In genomic region chr15:40439461-40440299, GRCh38 we compare ENCODE assay signal across 8 cellular contexts. TPM values are rescaled to one million over a fixed set of nuclear protein-coding genes. Genes with fewer than 3 reads are reported as not detected.
DNase-seq lines count a peak whose midpoint lies in the region; ATAC-seq and TF ChIP-seq lines count a peak whose summit lies in the region.

No MANE protein-coding gene starts in this region.

- no peaks in the 10 kb centered on the region for H3K36me3 Mint-ChIP-seq in activated naive CD4-positive, alpha-beta T cell treated with anti-CD3 and anti-CD28 coated beads for 36 hours (ENCODE audit: low read depth)
- H3K36me3 Mint-ChIP-seq in brain (no peaks in the 10 kb centered on the region), immature natural killer cell (no peaks in the 10 kb centered on the region)

- H3K4me1 Mint-ChIP-seq in activated naive CD4-positive, alpha-beta T cell treated with anti-CD3 and anti-CD28 coated beads for 36 hours (ENCODE audit: low read depth) = peaks cover 55% of the 10 kb centered on the region
- H3K4me1 Mint-ChIP-seq in brain (peaks cover 69% of the 10 kb centered on the region), immature natural killer cell (peaks cover 47 to 51% of the 10 kb centered on the region in 2 donors)

- H3K27me3 Mint-ChIP-seq in activated naive CD4-positive, alpha-beta T cell treated with anti-CD3 and anti-CD28 coated beads for 36 hours (ENCODE audit: low read depth) = peaks cover 40% of the 10 kb centered on the region
- H3K27me3 Mint-ChIP-seq in brain (peaks cover 73% of the 10 kb centered on the region), immature natural killer cell (ENCODE audit: low read depth in 3 of 3) (peaks cover 9 to 21% (median 13%) of the 10 kb centered on the region in 3 donors)

- H3K9me2 ChIP-seq in PC-3 (replicated peaks; ENCODE audit: low read length) = no peaks in the 10 kb centered on the region

- ATAC-seq in PC-3 = peak; percentile 33
- ATAC-seq in HG03520 (IDR thresholded peaks at IDR 0.05; ENCODE audit: unreplicated experiment) = no peak

- peak overlapping the region; percentile 88 for H3K4me3 Mint-ChIP-seq in activated naive CD4-positive, alpha-beta T cell treated with anti-CD3 and anti-CD28 coated beads for 36 hours
- H3K4me3 Mint-ChIP-seq in brain = peak overlapping the region; percentile 94 to 97 (median 95)
- H3K4me3 Mint-ChIP-seq in immature natural killer cell = peak overlapping the region; percentile 84 to 93 (median 86)

- peak overlapping the region; percentile 50; the same call in 1 of the 2 replicates for H3K9ac ChIP-seq in PC-3 (ENCODE audit: low read length)
- H3K9ac ChIP-seq in smooth muscle cell (ENCODE audit: low read depth) = no peak overlapping the region

- peak overlapping the region; percentile 75 for H2AFZ ChIP-seq in PC-3 (ENCODE audit: low read length)
- H2AFZ ChIP-seq in smooth muscle cell (ENCODE audit: low read depth) = peak overlapping the region; percentile 62

- H4K20me1 ChIP-seq in PC-3 (ENCODE audit: low read length) (peaks cover 26% of the 10 kb centered on the region), smooth muscle cell (ENCODE audit: low read depth) (peaks cover 31% of the 10 kb centered on the region)

- peak; percentile 36 for DNase-seq in activated naive CD4-positive, alpha-beta T cell treated with anti-CD3 and anti-CD28 coated beads for 36 hours
- DNase-seq in activated naive CD4-positive, alpha-beta T cell treated with anti-CD3 and anti-CD28 coated beads, Interleukin-2, amount 50 U/mL, for 16 hours = no peak
- DNase-seq in PC-3 (peak; percentile 45), immature natural killer cell (peak; percentile 25 to 31 (median 26)), smooth muscle cell (lab: John Stamatoyannopoulos, UW; ENCODE audit: unreplicated experiment) (peak; percentile 39), inferior parietal cortex (ENCODE audit: extremely low spot score) (no peak)

- no peaks in the 10 kb centered on the region for H3K27me3 ChIP-seq in PC-3 (ENCODE audit: low read length)
- peaks cover 13% of the 10 kb centered on the region for H3K27me3 ChIP-seq in smooth muscle cell (ENCODE audit: low read depth)

- peaks cover 26% of the 10 kb centered on the region for H3K4me1 ChIP-seq in PC-3 (ENCODE audit: insufficient read depth, low read length)
- H3K4me1 ChIP-seq in smooth muscle cell (ENCODE audit: low read depth) = peaks cover 34% of the 10 kb centered on the region

- BruUV-seq in PC-3 (replicated peaks; lab: Mats Ljungman, UMichigan) = TSS peak; percentile 68

- H3K4me3 ChIP-seq in PC-3 (ENCODE audit: low read length) (peak overlapping the region; percentile 70), smooth muscle cell (peak overlapping the region; percentile 87)

- no peaks in the 10 kb centered on the region for H3K36me3 ChIP-seq in PC-3 (ENCODE audit: low read depth, low read length)
- H3K36me3 ChIP-seq in smooth muscle cell (ENCODE audit: low read depth) = no peaks in the 10 kb centered on the region

- H3K9me3 Mint-ChIP-seq in activated naive CD4-positive, alpha-beta T cell treated with anti-CD3 and anti-CD28 coated beads for 36 hours = no peaks in the 10 kb centered on the region
- no peaks in the 10 kb centered on the region for H3K9me3 Mint-ChIP-seq in brain
- H3K9me3 Mint-ChIP-seq in immature natural killer cell = no peaks in the 10 kb centered on the region

- H3F3A ChIP-seq in PC-3 (ENCODE audit: low read length, unreplicated experiment) (no peaks in the 10 kb centered on the region), smooth muscle cell (ENCODE audit: low read depth) (peaks cover 10% of the 10 kb centered on the region)

- H3K27ac Mint-ChIP-seq in activated naive CD4-positive, alpha-beta T cell treated with anti-CD3 and anti-CD28 coated beads for 36 hours = no peak overlapping the region
- H3K27ac Mint-ChIP-seq in brain (peak overlapping the region; percentile 75 to 94 (median 91)), immature natural killer cell (peak overlapping the region; percentile 24 to 83 (median 56))

- CTCF ChIA-PET in activated naive CD4-positive, alpha-beta T cell treated with anti-CD3 and anti-CD28 coated beads for 36 hours (lab: Charles Lee) = interaction anchor here (0.7 to 2.7 kb wide), 8 partner anchors 10 to 331 kb away, joined by 3 to 9 read pairs (median 4); partner anchors contain the start of gene RPUSD2
- CTCF ChIA-PET in PC-3 (lab: Charles Lee) = interaction anchor here (0.5 to 1.2 kb wide), 5 partner anchors 67 to 135 kb away, joined by 3 to 9 read pairs (median 4); partner anchors contain the start of genes CCDC32 and PLCB2

- POLR2A ChIA-PET in PC-3 (lab: Charles Lee; ENCODE audit: unreplicated experiment) = interaction anchor here (0.6 kb wide), 2 partner anchors 15 to 125 kb away, joined by 3 to 4 read pairs; partner anchors contain the start of gene CCDC32

- intact Hi-C loops in activated naive CD4-positive, alpha-beta T cell treated with anti-CD3 and anti-CD28 coated beads for 36 hours (cut with micrococcal nuclease) = loop anchor here (1.0 to 2.0 kb wide), 2 partner anchors 54 to 155 kb away; partner anchors contain the start of gene KNL1
- intact Hi-C loops in PC-3 (cut with micrococcal nuclease) = loop anchor here (2.0 to 5.0 kb wide), 3 partner anchors 31 to 97 kb away; partner anchors contain the start of genes CCDC9B and CHST14

- H3K9me3 ChIP-seq in PC-3 (ENCODE audit: low read length) = no peaks in the 10 kb centered on the region
- H3K9me3 ChIP-seq in smooth muscle cell (replicated peaks; ENCODE audit: low read depth) = no peaks in the 10 kb centered on the region

- no peak overlapping the region for H3K27ac ChIP-seq in PC-3 (ENCODE audit: low read length)
- no peak overlapping the region for H3K27ac ChIP-seq in smooth muscle cell (ENCODE audit: low read depth)

- WGBS in smooth muscle cell (ENCODE audit: low lambda C conversion rate) = 2% methylated on average over 27 of the region's 28 CpGs

- H3K4me2 ChIP-seq in PC-3 (ENCODE audit: low read length) (peak overlapping the region; percentile 99), smooth muscle cell (peak overlapping the region; percentile 94)

- TF ChIP-seq CTCF in PC-3 (conservative IDR thresholded peaks at IDR 0.05; ENCODE audit: low read depth, low read length) (no peak), brain (conservative IDR thresholded peaks at IDR 0.05) (no peak), smooth muscle cell (IDR thresholded peaks at IDR 0.05; ENCODE audit: borderline replicate concordance, insufficient read depth, poor library complexity, severe bottlenecking) (no peak)

- peaks cover 31% of the 10 kb centered on the region for H3K79me2 ChIP-seq in PC-3 (ENCODE audit: low read length)
- H3K79me2 ChIP-seq in smooth muscle cell (ENCODE audit: low read depth) = peaks cover 28% of the 10 kb centered on the region

RNA-seq across cellular contexts. Expression of gene BAHD1, which starts 1.1 kb away (rescaled TPM):
- total RNA-seq in activated naive CD4-positive, alpha-beta T cell treated with anti-CD3 and anti-CD28 coated beads for 36 hours = 10 to 100 TPM in 1 of 2 experiments, 1 to 10 TPM in 1; 9.9 to 11.7 TPM
- total RNA-seq in PC-3 (2014; rRNA removed) (18.8 and 19.9 TPM in 2 replicates), smooth muscle cell (7.9 and 8.4 TPM in 2 replicates)
- polyA plus RNA-seq in brain (ENCODE audit: insufficient read depth, low read depth, low replicate concordance) (22.4 TPM), immature natural killer cell (1 to 10 TPM; 2.1 to 6.1 (median 3.4) TPM), smooth muscle cell (11.1 and 13.4 TPM in 2 replicates)

RNA-seq across cellular contexts. Expression of gene CHST14, which starts 31.1 kb away (rescaled TPM):
- total RNA-seq in activated naive CD4-positive, alpha-beta T cell treated with anti-CD3 and anti-CD28 coated beads for 36 hours = 1 to 10 TPM; 4.4 to 4.6 TPM
- total RNA-seq in PC-3 (2014; rRNA removed) (12.2 and 13.0 TPM in 2 replicates), smooth muscle cell (19.1 and 20.5 TPM in 2 replicates)
- polyA plus RNA-seq in brain (ENCODE audit: insufficient read depth, low read depth, low replicate concordance) (13.5 TPM), immature natural killer cell (1 to 10 TPM; 1.9 to 3.6 (median 3.3) TPM), smooth muscle cell (23.7 and 24.6 TPM in 2 replicates)

RNA-seq across cellular contexts. Expression of gene IVD, which starts 34.1 kb away (rescaled TPM):
- total RNA-seq in activated naive CD4-positive, alpha-beta T cell treated with anti-CD3 and anti-CD28 coated beads for 36 hours = 10 to 100 TPM; 33.1 to 34.1 TPM
- total RNA-seq in PC-3 (2014; rRNA removed) (58.9 and 59.4 TPM in 2 replicates), smooth muscle cell (17.4 and 20.3 TPM in 2 replicates)
- polyA plus RNA-seq in brain (ENCODE audit: insufficient read depth, low read depth, low replicate concordance) (64.0 TPM), immature natural killer cell (10 to 100 TPM; 41.8 to 63.0 (median 60.6) TPM), smooth muscle cell (37.8 and 38.3 TPM in 2 replicates)

RNA-seq across cellular contexts. Expression of gene KNSTRN, which starts 57.2 kb away (rescaled TPM):
- total RNA-seq in activated naive CD4-positive, alpha-beta T cell treated with anti-CD3 and anti-CD28 coated beads for 36 hours = 10 to 100 TPM; 60.7 to 62.1 TPM
- 115 and 125 TPM in 2 replicates for total RNA-seq in PC-3 (2014; rRNA removed)
- 48.0 TPM for polyA plus RNA-seq in brain (ENCODE audit: insufficient read depth, low read depth, low replicate concordance)
- polyA plus RNA-seq in immature natural killer cell = 1 to 10 TPM; 2.7 to 5.6 (median 2.8) TPM
- total RNA-seq in smooth muscle cell = 24.1 and 27.0 TPM in 2 replicates
- 15.4 and 17.3 TPM in 2 replicates for polyA plus RNA-seq in smooth muscle cell

Comparison
In these comparisons a context has a peak if more than half of its experiments do, and no peak if none do; other contexts are left out.
1. DNase-seq: peak in activated naive CD4-positive, alpha-beta T cell treated with anti-CD3 and anti-CD28 coated beads for 36 hours (single experiment), PC-3 (single experiment), immature natural killer cell (3 of 3) and smooth muscle cell (single experiment); none in activated naive CD4-positive, alpha-beta T cell treated with anti-CD3 and anti-CD28 coated beads, Interleukin-2, amount 50 U/mL, for 16 hours (single experiment) and inferior parietal cortex (single experiment).
2. Peak in every context shown above with its lines, with median percentiles within 50 percentile points of each other: H3K4me3 Mint-ChIP-seq.